11 cellular contexts compared by ENCODE assay signal in genomic region chr6:153111082-153111481, GRCh38. TPM values are rescaled to one million over a fixed set of nuclear protein-coding genes. Genes with fewer than 3 reads are reported as not detected.
"Had no signal": no experiment of that assay in that cellular context is flagged by ENCODE, and none has a peak within 500 bp of the region (broad histone marks: within the 10 kb centered on the region; RNA-seq: fewer than 3 reads in every experiment).

No MANE protein-coding gene starts in this region.

RNA-seq across cellular contexts. Expression of gene RGS17, which starts 20.0 kb away (rescaled TPM):
- total RNA-seq: activated CD4-positive, alpha-beta memory T cell treated with anti-CD3 and anti-CD28 coated beads for 36 hours; activated CD4-positive, alpha-beta T cell treated with anti-CD3 and anti-CD28 coated beads for 36 hours; activated CD4-positive, alpha-beta T cell treated with anti-CD3 and anti-CD28 coated beads, Interleukin-2, amount 10 ng/mL, durations not matched to agents 24 days and 14 days; activated CD8-positive, alpha-beta memory T cell treated with anti-CD3 and anti-CD28 coated beads for 36 hours; activated CD8-positive, alpha-beta memory T cell treated with anti-CD3 and anti-CD28 coated beads, Interleukin-2, amount 10 ng/mL, durations not matched to agents 7 days and 5 days; activated CD8-positive, alpha-beta T cell treated with anti-CD3 and anti-CD28 coated beads, Interleukin-2, amount 10 ng/mL, durations not matched to agents 7 days and 5 days; activated naive CD4-positive, alpha-beta T cell treated with anti-CD3 and anti-CD28 coated beads for 36 hours; activated naive CD8-positive, alpha-beta T cell treated with anti-CD3 and anti-CD28 coated beads for 36 hours; activated T-helper 1 cell treated with anti-CD3 and anti-CD28 coated beads, Interleukin-12 subunit alpha, Interleukin-12 subunit beta, Interleukin-2, Interleukin-4 antibody, amounts not matched to agents 30 ng/mL and 10 ng/mL and 1 ng/mL, durations not matched to agents 14 hours and 24 hours and 36 hours; activated T-helper 2 cell treated with anti-CD3 and anti-CD28 coated beads, Interferon-gamma antibody, Interleukin-2, Interleukin-4, amounts not matched to agents 10 μg/mL and 5 μg/mL and 100 μg/mL, durations not matched to agents 14 hours and 24 hours and 36 hours; T-helper 2 cell treated with Interferon-gamma antibody and Interleukin-4, amounts not matched to agents 100 ng/mL and 5 ng/mL, for 36 hours had no signal
